Comparison of ENCODE assay signal across 8 cellular contexts in the genomic region with DNA sequence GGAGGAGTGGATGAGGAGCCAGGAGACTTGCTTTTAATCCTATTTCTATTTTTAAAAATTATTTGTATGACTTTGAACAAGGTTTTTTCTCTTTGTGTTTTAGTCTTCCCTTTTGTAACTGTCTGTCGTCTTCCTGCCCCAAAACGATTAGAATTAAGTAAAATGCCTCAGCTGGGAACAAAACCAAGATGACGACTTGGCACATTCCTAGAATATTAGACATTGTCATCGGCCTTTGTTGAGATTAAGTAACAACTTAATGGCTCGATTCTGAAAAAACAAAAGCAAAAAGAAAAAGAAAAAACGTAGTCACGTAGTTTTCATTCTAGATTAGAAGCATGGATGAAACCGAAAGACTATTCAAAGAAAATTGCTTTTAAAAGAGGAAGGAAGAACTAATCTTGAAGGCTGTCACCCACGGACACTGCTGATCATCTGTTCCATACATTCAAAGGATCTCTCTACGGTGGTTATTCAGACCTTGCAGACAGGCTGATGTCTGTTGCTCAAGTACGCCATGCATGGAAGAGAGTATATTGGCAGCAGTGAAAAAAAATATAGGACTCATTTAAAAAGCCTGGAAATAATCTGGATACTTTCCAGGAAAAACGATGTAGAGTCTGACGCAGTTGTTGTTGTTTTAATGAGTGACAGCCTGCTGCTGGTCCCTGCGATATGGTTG. TPM values are rescaled to one million over a fixed set of nuclear protein-coding genes. Genes with fewer than 3 reads are reported as not detected.
DNase-seq lines count a peak whose midpoint lies in the region; ATAC-seq and TF ChIP-seq lines count a peak whose summit lies in the region.

No MANE protein-coding gene starts in this region.

- peaks cover 3% of the 10 kb centered on the region for H3K4me1 ChIP-seq in RWPE2 (ENCODE audit: insufficient read depth, poor library complexity, severe bottlenecking)

- H3K27ac Mint-ChIP-seq in activated CD8-positive, alpha-beta T cell treated with anti-CD3 and anti-CD28 coated beads for 36 hours: peak overlapping the region; percentile 13
- H3K27ac Mint-ChIP-seq in activated CD8-positive, alpha-beta T cell treated with anti-CD3 and anti-CD28 coated beads, Interleukin-2, amount 10 ng/mL, durations not matched to agents 7 days and 5 days: no peak overlapping the region

- H3K9me3 Mint-ChIP-seq in activated CD8-positive, alpha-beta T cell treated with anti-CD3 and anti-CD28 coated beads for 36 hours: no peaks in the 10 kb centered on the region
- no peaks in the 10 kb centered on the region for H3K9me3 Mint-ChIP-seq in activated CD8-positive, alpha-beta T cell treated with anti-CD3 and anti-CD28 coated beads, Interleukin-2, amount 10 ng/mL, durations not matched to agents 7 days and 5 days (ENCODE audit: insufficient read depth)

- no peaks in the 10 kb centered on the region for H3K27me3 ChIP-seq in RWPE2 (ENCODE audit: insufficient read depth, poor library complexity, severe bottlenecking)

- H3K4me3 ChIP-seq in RWPE2 (ENCODE audit: severe bottlenecking) (no peak overlapping the region), foreskin fibroblast (ENCODE audit: low read depth in 1 of 2, low read length in 2 of 2) (peak overlapping the region; percentile 6 to 51)

- CTCF ChIA-PET in activated CD8-positive, alpha-beta T cell treated with anti-CD3 and anti-CD28 coated beads for 36 hours (lab: Charles Lee): interaction anchor here (1.2 kb wide), 1 partner anchor 14 kb away, joined by 5 read pairs; no protein-coding TSS in a partner anchor
- CTCF ChIA-PET in activated CD8-positive, alpha-beta T cell treated with anti-CD3 and anti-CD28 coated beads, Interleukin-2, amount 10 ng/mL, durations not matched to agents 7 days and 5 days (lab: Charles Lee): interaction anchor here (0.7 kb wide), 1 partner anchor 119 kb away, joined by 4 read pairs; no protein-coding TSS in a partner anchor

- TF ChIP-seq CTCF in activated CD8-positive, alpha-beta T cell treated with anti-CD3 and anti-CD28 coated beads for 36 hours (IDR thresholded peaks at IDR 0.05): no peak
- no peak for TF ChIP-seq CTCF in RWPE2 (IDR thresholded peaks at IDR 0.05; ENCODE audit: poor library complexity, severe bottlenecking)
- no peak for TF ChIP-seq CTCF in foreskin fibroblast (IDR thresholded peaks at IDR 0.05; ENCODE audit: low read depth, low read length)

- no peaks in the 10 kb centered on the region for H3K9me3 ChIP-seq in RWPE2 (ENCODE audit: severe bottlenecking)

- no peak overlapping the region for H3K27ac ChIP-seq in RWPE2 (ENCODE audit: poor library complexity, severe bottlenecking)

- intact Hi-C loops in activated CD8-positive, alpha-beta T cell treated with anti-CD3 and anti-CD28 coated beads for 36 hours (cut with micrococcal nuclease): no loop called here

- H3K36me3 Mint-ChIP-seq in activated CD8-positive, alpha-beta T cell treated with anti-CD3 and anti-CD28 coated beads for 36 hours (ENCODE audit: low read depth): no peaks in the 10 kb centered on the region
- no peaks in the 10 kb centered on the region for H3K36me3 Mint-ChIP-seq in activated CD8-positive, alpha-beta T cell treated with anti-CD3 and anti-CD28 coated beads, Interleukin-2, amount 10 ng/mL, durations not matched to agents 7 days and 5 days (ENCODE audit: low read depth)

- POLR2A ChIA-PET in activated CD8-positive, alpha-beta T cell treated with anti-CD3 and anti-CD28 coated beads for 36 hours (lab: Charles Lee): no interaction called here
- POLR2A ChIA-PET in activated CD8-positive, alpha-beta T cell treated with anti-CD3 and anti-CD28 coated beads, Interleukin-2, amount 10 ng/mL, durations not matched to agents 7 days and 5 days (lab: Charles Lee): no interaction called here

- peak overlapping the region; percentile 40 for H3K4me3 Mint-ChIP-seq in activated CD8-positive, alpha-beta T cell treated with anti-CD3 and anti-CD28 coated beads for 36 hours
- H3K4me3 Mint-ChIP-seq in activated CD8-positive, alpha-beta T cell treated with anti-CD3 and anti-CD28 coated beads, Interleukin-2, amount 10 ng/mL, durations not matched to agents 7 days and 5 days: no peak overlapping the region

- no peaks in the 10 kb centered on the region for H3K36me3 ChIP-seq in RWPE2 (ENCODE audit: low read depth)

- ATAC-seq in activated CD8-positive, alpha-beta T cell treated with anti-CD3 and anti-CD28 coated beads for 36 hours: peak; percentile 58
- no peak for ATAC-seq in activated CD8-positive, alpha-beta T cell treated with anti-CD3 and anti-CD28 coated beads, Interleukin-2, amount 10 ng/mL, durations not matched to agents 7 days and 5 days
- peak; percentile 87 for ATAC-seq in HG02938 (IDR thresholded peaks at IDR 0.05; ENCODE audit: unreplicated experiment)
- ATAC-seq in RWPE2 (ENCODE audit: low read depth): 0 out of 3 replicates have a peak, but pooled peaks have one; percentile 36
- ATAC-seq in GM19452 (IDR thresholded peaks at IDR 0.05; ENCODE audit: unreplicated experiment): no peak

- H3K4me1 Mint-ChIP-seq in activated CD8-positive, alpha-beta T cell treated with anti-CD3 and anti-CD28 coated beads for 36 hours (ENCODE audit: low read depth): peaks cover 10% of the 10 kb centered on the region
- peaks cover 7% of the 10 kb centered on the region for H3K4me1 Mint-ChIP-seq in activated CD8-positive, alpha-beta T cell treated with anti-CD3 and anti-CD28 coated beads, Interleukin-2, amount 10 ng/mL, durations not matched to agents 7 days and 5 days (ENCODE audit: low read depth)

- H3K27me3 Mint-ChIP-seq in activated CD8-positive, alpha-beta T cell treated with anti-CD3 and anti-CD28 coated beads for 36 hours: peaks cover 4% of the 10 kb centered on the region
- H3K27me3 Mint-ChIP-seq in activated CD8-positive, alpha-beta T cell treated with anti-CD3 and anti-CD28 coated beads, Interleukin-2, amount 10 ng/mL, durations not matched to agents 7 days and 5 days (ENCODE audit: low read depth): peaks cover 22% of the 10 kb centered on the region

- peak; percentile 20 for DNase-seq in activated CD8-positive, alpha-beta T cell treated with anti-CD3 and anti-CD28 coated beads for 36 hours
- no peak for DNase-seq in activated CD8-positive, alpha-beta T cell treated with anti-CD3 and anti-CD28 coated beads, Interleukin-2, amount 10 ng/mL, durations not matched to agents 7 days and 5 days
- DNase-seq in RWPE2 (ENCODE audit: low spot score) (no peak), foreskin fibroblast (peak; percentile 57 to 75), 8988T (no peak), NCI-H526 treated with DMSO at 0.1 percent for 48 hours (lab: John Stamatoyannopoulos, UW) (no peak)

RNA-seq across cellular contexts. Expression of gene GNG4, which starts 16.9 kb away (rescaled TPM):
- 1 to 10 TPM; 2.2 to 2.3 TPM for total RNA-seq in activated CD8-positive, alpha-beta T cell treated with anti-CD3 and anti-CD28 coated beads for 36 hours
- under 1 TPM in 1 of 2 experiments, not detected in 1; 0.23 TPM for total RNA-seq in activated CD8-positive, alpha-beta T cell treated with anti-CD3 and anti-CD28 coated beads, Interleukin-2, amount 10 ng/mL, durations not matched to agents 7 days and 5 days

Comparison
In these comparisons a context has a peak if more than half of its experiments do, and no peak if none do; other contexts are left out.
1. ATAC-seq: peak in activated CD8-positive, alpha-beta T cell treated with anti-CD3 and anti-CD28 coated beads for 36 hours (single experiment), HG02938 (single experiment) and RWPE2 (single experiment); none in activated CD8-positive, alpha-beta T cell treated with anti-CD3 and anti-CD28 coated beads, Interleukin-2, amount 10 ng/mL, durations not matched to agents 7 days and 5 days (single experiment) and GM19452 (single experiment).
2. DNase-seq: peak in activated CD8-positive, alpha-beta T cell treated with anti-CD3 and anti-CD28 coated beads for 36 hours (single experiment) and foreskin fibroblast (2 of 2); none in activated CD8-positive, alpha-beta T cell treated with anti-CD3 and anti-CD28 coated beads, Interleukin-2, amount 10 ng/mL, durations not matched to agents 7 days and 5 days (single experiment), RWPE2 (single experiment), 8988T (single experiment) and NCI-H526 treated with DMSO at 0.1 percent for 48 hours (single experiment).